Comparison of ENCODE assay signal across 8 cellular contexts in genomic region chr4:5589495-5589894, GRCh38.
"Had no signal": no experiment of that assay in that cellular context is flagged by ENCODE, and none has a peak within 500 bp of the region (broad histone marks: within the 10 kb centered on the region; RNA-seq: fewer than 3 reads in every experiment).

No MANE protein-coding gene starts in this region.

- FAIRE-seq: G401.6, GM12878, GM12891, GM12892, GM18507, GM19239 had no signal

- ATAC-seq: GM12878 had no signal

- DNase-seq: GDM1, GF-D8 had no signal

- H3K4me3 ChIP-seq: GM12878 had no signal
